In genomic region chr1:171849245-171849898, GRCh38 we compare ENCODE assay signal across 27 cellular contexts.
"Had no signal": no experiment of that assay in that cellular context is flagged by ENCODE, and none has a peak within 500 bp of the region (broad histone marks: within the 10 kb centered on the region; RNA-seq: fewer than 3 reads in every experiment).

No MANE protein-coding gene starts in this region.

- H3K4me3 ChIP-seq: stomach, suprapubic skin, testis, thoracic aorta, thyroid gland, tibial artery, tibial nerve, transverse colon, upper lobe of left lung, upper lobe of right lung, uterus, vagina had no signal

- H3K27me3 Mint-ChIP-seq: stimulated activated memory B cell treated with anti-CD40 and anti-IgM and Interleukin-4, amounts not matched to agents 10 μg/mL and 1 μg/mL and 100 μg/mL, for 72 hours had no signal

- H3K36me3 ChIP-seq: stomach, suprapubic skin, thoracic aorta, thyroid gland, tibial artery, tibial nerve, transverse colon, upper lobe of left lung, upper lobe of right lung, uterus, vagina had no signal

- H3K27ac Mint-ChIP-seq: stimulated activated effector memory CD8-positive, alpha-beta T cell treated with anti-CD3 and anti-CD28 coated beads, Interleukin-12 subunit alpha, Interleukin-12 subunit beta, amount 100 ng/mL, for 72 hours; stimulated activated memory B cell treated with anti-CD40 and anti-IgM and Interleukin-4, amounts not matched to agents 10 μg/mL and 1 μg/mL and 100 μg/mL, for 72 hours; stimulated activated naive B cell treated with anti-CD40 and anti-IgM and Interleukin-4, amounts not matched to agents 10 μg/mL and 1 μg/mL and 100 μg/mL, for 72 hours; stimulated activated naive CD8-positive, alpha-beta T cell treated with anti-CD3 and anti-CD28 coated beads, Interleukin-15, amount 100 ng/mL, for 72 hours; stimulated activated naive CD8-positive, alpha-beta T cell treated with anti-CD3 and anti-CD28 coated beads, Interleukin-15, Interleukin-2, amounts not matched to agents 100 ng/mL and 50 ng/mL, for 24 hours had no signal

- H3K4me3 Mint-ChIP-seq: stimulated activated effector memory CD8-positive, alpha-beta T cell treated with anti-CD3 and anti-CD28 coated beads, Interleukin-12 subunit alpha, Interleukin-12 subunit beta, amount 100 ng/mL, for 72 hours; stimulated activated memory B cell treated with anti-CD40 and anti-IgM and Interleukin-4, amounts not matched to agents 10 μg/mL and 1 μg/mL and 100 μg/mL, for 72 hours; stimulated activated naive B cell treated with anti-CD40 and anti-IgM and Interleukin-4, amounts not matched to agents 10 μg/mL and 1 μg/mL and 100 μg/mL, for 72 hours; stimulated activated naive CD8-positive, alpha-beta T cell treated with anti-CD3 and anti-CD28 coated beads, Interleukin-15, amount 100 ng/mL, for 72 hours; stimulated activated naive CD8-positive, alpha-beta T cell treated with anti-CD3 and anti-CD28 coated beads, Interleukin-15, Interleukin-2, amounts not matched to agents 100 ng/mL and 50 ng/mL, for 24 hours had no signal

- H3K4me1 Mint-ChIP-seq: stimulated activated effector memory CD8-positive, alpha-beta T cell treated with anti-CD3 and anti-CD28 coated beads, Interleukin-12 subunit alpha, Interleukin-12 subunit beta, amount 100 ng/mL, for 72 hours; stimulated activated memory B cell treated with anti-CD40 and anti-IgM and Interleukin-4, amounts not matched to agents 10 μg/mL and 1 μg/mL and 100 μg/mL, for 72 hours; stimulated activated naive B cell treated with anti-CD40 and anti-IgM and Interleukin-4, amounts not matched to agents 10 μg/mL and 1 μg/mL and 100 μg/mL, for 72 hours; stimulated activated naive CD8-positive, alpha-beta T cell treated with anti-CD3 and anti-CD28 coated beads, Interleukin-15, amount 100 ng/mL, for 72 hours had no signal

- H3K27ac ChIP-seq: stomach, suprapubic skin, testis, thoracic aorta, thyroid gland, tibial artery, tibial nerve, transverse colon, upper lobe of left lung, upper lobe of right lung, uterus, vagina had no signal

- DNase-seq: stimulated activated CD4-positive, alpha-beta T cell treated with anti-CD3 and anti-CD28 coated beads, Interleukin-2, amount 100 ng/mL, for 48 hours; stimulated activated CD4-positive, alpha-beta T cell treated with anti-CD3 and anti-CD28 coated beads, Interleukin-4, amount 100 ng/mL, for 1 hour; stimulated activated CD4-positive, alpha-beta T cell treated with anti-CD3 and anti-CD28 coated beads, Interleukin-4, amount 100 ng/mL, for 24 hours; stimulated activated CD4-positive, alpha-beta T cell treated with anti-CD3 and anti-CD28 coated beads, Interleukin-4, amount 100 ng/mL, for 4 hours; stimulated activated CD8-positive, alpha-beta memory T cell treated with anti-CD3 and anti-CD28 coated beads, Interleukin-4, amount 100 ng/mL, for 48 hours; stimulated activated naive B cell treated with anti-CD40 and anti-IgM and Interleukin-4, amounts not matched to agents 10 μg/mL and 1 μg/mL and 100 μg/mL, for 72 hours; stimulated activated naive CD4-positive, alpha-beta T cell; stimulated activated naive CD4-positive, alpha-beta T cell treated with Interleukin-2 at 50 U/mL for 16 hours; stimulated activated naive CD8-positive, alpha-beta T cell treated with anti-CD3 and anti-CD28 coated beads, Interleukin-15, amount 100 ng/mL, for 72 hours; stimulated activated naive CD8-positive, alpha-beta T cell treated with anti-CD3 and anti-CD28 coated beads, Interleukin-15, Interleukin-2, amounts not matched to agents 100 U/mL and 50 U/mL, for 24 hours; stomach; testis; thyroid gland; tibial artery; transverse colon; trophoblast cell; upper lobe of left lung; upper lobe of right lung; uterus had no signal

- FAIRE-seq: urothelium cell line had no signal

- H3K4me1 ChIP-seq: stomach, suprapubic skin, thyroid gland, tibial artery, tibial nerve, transverse colon, upper lobe of left lung, upper lobe of right lung, uterus, vagina had no signal

- H3K9me3 ChIP-seq: stomach, suprapubic skin, testis, thoracic aorta, thyroid gland, tibial artery, tibial nerve, transverse colon, upper lobe of left lung, upper lobe of right lung, uterus, vagina had no signal

- H3K27me3 ChIP-seq: stomach, suprapubic skin, testis, thyroid gland, tibial artery, transverse colon, upper lobe of left lung, upper lobe of right lung, uterus, vagina had no signal

- H3K9me3 Mint-ChIP-seq: stimulated activated effector memory CD8-positive, alpha-beta T cell treated with anti-CD3 and anti-CD28 coated beads, Interleukin-12 subunit alpha, Interleukin-12 subunit beta, amount 100 ng/mL, for 72 hours; stimulated activated memory B cell treated with anti-CD40 and anti-IgM and Interleukin-4, amounts not matched to agents 10 μg/mL and 1 μg/mL and 100 μg/mL, for 72 hours; stimulated activated naive B cell treated with anti-CD40 and anti-IgM and Interleukin-4, amounts not matched to agents 10 μg/mL and 1 μg/mL and 100 μg/mL, for 72 hours; stimulated activated naive CD8-positive, alpha-beta T cell treated with anti-CD3 and anti-CD28 coated beads, Interleukin-15, amount 100 ng/mL, for 72 hours; stimulated activated naive CD8-positive, alpha-beta T cell treated with anti-CD3 and anti-CD28 coated beads, Interleukin-15, Interleukin-2, amounts not matched to agents 100 ng/mL and 50 ng/mL, for 24 hours had no signal

- H3K36me3 Mint-ChIP-seq: stimulated activated effector memory CD8-positive, alpha-beta T cell treated with anti-CD3 and anti-CD28 coated beads, Interleukin-12 subunit alpha, Interleukin-12 subunit beta, amount 100 ng/mL, for 72 hours; stimulated activated memory B cell treated with anti-CD40 and anti-IgM and Interleukin-4, amounts not matched to agents 10 μg/mL and 1 μg/mL and 100 μg/mL, for 72 hours; stimulated activated naive B cell treated with anti-CD40 and anti-IgM and Interleukin-4, amounts not matched to agents 10 μg/mL and 1 μg/mL and 100 μg/mL, for 72 hours had no signal

- ATAC-seq: stimulated activated effector memory CD8-positive, alpha-beta T cell treated with anti-CD3 and anti-CD28 coated beads, Interleukin-12 subunit alpha, Interleukin-12 subunit beta, amount 100 ng/mL, for 72 hours; stimulated activated memory B cell treated with anti-CD40 and anti-IgM and Interleukin-4, amounts not matched to agents 10 μg/mL and 1 μg/mL and 100 μg/mL, for 72 hours; stimulated activated naive B cell treated with anti-CD40 and anti-IgM and Interleukin-4, amounts not matched to agents 10 μg/mL and 1 μg/mL and 100 μg/mL, for 72 hours; stimulated activated naive CD8-positive, alpha-beta T cell treated with anti-CD3 and anti-CD28 coated beads, Interleukin-15, amount 100 ng/mL, for 72 hours; stimulated activated naive CD8-positive, alpha-beta T cell treated with anti-CD3 and anti-CD28 coated beads, Interleukin-15, Interleukin-2, amounts not matched to agents 100 U/mL and 50 U/mL, for 24 hours; upper lobe of right lung had no signal
